In genomic region chr15:34160735-34161134, GRCh38 we compare ENCODE assay signal across 20 cellular contexts. TPM values are rescaled to one million over a fixed set of nuclear protein-coding genes. Genes with fewer than 3 reads are reported as not detected.
DNase-seq lines count a peak whose midpoint lies in the region; ATAC-seq, FAIRE-seq and TF ChIP-seq lines count a peak whose summit lies in the region.
"Had no signal": no experiment of that assay in that cellular context is flagged by ENCODE, and none has a peak within 500 bp of the region (broad histone marks: within the 10 kb centered on the region; RNA-seq: fewer than 3 reads in every experiment).

No MANE protein-coding gene starts in this region.

- no peak for ATAC-seq in HepG2
- ATAC-seq in right lobe of liver: no peak
- ATAC-seq in HG03045 (IDR thresholded peaks at IDR 0.05; ENCODE audit: unreplicated experiment): no peak

- CTCF ChIA-PET in HepG2 (lab: Yijun Ruan, JAX; ENCODE audit: low intra/inter-chr PET ratio, low total read pairs): no interaction called here

- peak; percentile 3 for DNase-seq in HepG2 (ENCODE audit: low spot score)
- no peak for DNase-seq in right lobe of liver
- no peak for DNase-seq in epithelial cell of prostate (ENCODE audit: low read depth, low spot score)
- DNase-seq in neural progenitor cell (ENCODE audit: low spot score): peak; percentile 74
- no peak for DNase-seq in DMS153 treated with DMSO at 0.1 percent for 48 hours (lab: John Stamatoyannopoulos, UW; ENCODE audit: unreplicated experiment)
- DNase-seq in RCC 7860 (ENCODE audit: low spot score): no peak
- DNase-seq in activated T-helper 1 cell treated with anti-CD3 and anti-CD28 coated beads, Interleukin-12 subunit alpha, Interleukin-12 subunit beta, Interleukin-2, Interleukin-4 antibody, amounts not matched to agents 30 ng/mL and 10 ng/mL and 1 ng/mL, durations not matched to agents 14 hours and 24 hours and 36 hours (ENCODE audit: low spot score): no peak
- DNase-seq: AML-193, HCEC 1CT, KBM-7, NCI-H1105, NCI-H2081, NCI-H510A, NCI-H748 treated with DMSO at 0.1 percent for 48 hours, SIG-M5 had no signal

- BruUV-seq in HepG2 (replicated peaks; lab: Mats Ljungman, UMichigan): no TSS peak

- no peak overlapping the region for H2AFZ ChIP-seq in HepG2 (ENCODE audit: low read length)
- no peak overlapping the region for H2AFZ ChIP-seq in neural progenitor cell (replicated peaks)

- H4K20me1 ChIP-seq in HepG2 (ENCODE audit: insufficient read depth, low read length) (no peaks in the 10 kb centered on the region), neural progenitor cell (ENCODE audit: low read depth) (no peaks in the 10 kb centered on the region)

- TF ChIP-seq RAD21 in HepG2 (CRISPR knock-in tag; IDR thresholded peaks at IDR 0.05): no peak

- H3K4me3 ChIP-seq in HepG2 (replicated peaks in 1 of 3; ENCODE audit: insufficient read depth in 1 of 3, low read depth in 2 of 3, low read length in 3 of 3) (no peak overlapping the region), right lobe of liver (no peak overlapping the region), neural progenitor cell (no peak overlapping the region)

- H3K27me3 ChIP-seq in HepG2 (ENCODE audit: control insufficient read depth in 1 of 2, insufficient read depth in 2 of 2, low read length in 2 of 2) (no peaks in the 10 kb centered on the region), right lobe of liver (no peaks in the 10 kb centered on the region), neural progenitor cell (no peaks in the 10 kb centered on the region)

- WGBS in HepG2 (ENCODE audit: low lambda C conversion rate): 98% methylated on average over 5 of the region's 5 CpGs
- 100% methylated on average over 3 of the region's 5 CpGs for WGBS in right lobe of liver (ENCODE audit: insufficient coverage, low coverage, low lambda C conversion rate, missing lambda C conversion rate)

- H3K4me1 Mint-ChIP-seq in neural progenitor cell: no peaks in the 10 kb centered on the region
- H3K4me1 Mint-ChIP-seq in activated T-helper 1 cell treated with anti-CD3 and anti-CD28 coated beads, Interleukin-12 subunit alpha, Interleukin-12 subunit beta, Interleukin-2, Interleukin-4 antibody, amounts not matched to agents 30 ng/mL and 10 ng/mL and 1 ng/mL, durations not matched to agents 14 hours and 24 hours and 36 hours (ENCODE audit: low read depth): no peaks in the 10 kb centered on the region
- H3K4me1 Mint-ChIP-seq: CD14-positive monocyte had no signal

- no peak for TF ChIP-seq POLR2A in HepG2 (IDR thresholded peaks at IDR 0.05; ENCODE audit: insufficient read depth in 1 of 2, low read depth in 2 of 2, low read length in 2 of 2)
- TF ChIP-seq POLR2A in right lobe of liver (IDR thresholded peaks at IDR 0.05): no peak

- peaks cover 32% of the 10 kb centered on the region for H3K9me3 Mint-ChIP-seq in neural progenitor cell
- H3K9me3 Mint-ChIP-seq in activated T-helper 1 cell treated with anti-CD3 and anti-CD28 coated beads, Interleukin-12 subunit alpha, Interleukin-12 subunit beta, Interleukin-2, Interleukin-4 antibody, amounts not matched to agents 30 ng/mL and 10 ng/mL and 1 ng/mL, durations not matched to agents 14 hours and 24 hours and 36 hours: peaks cover 74% of the 10 kb centered on the region

- H3K9me3 ChIP-seq in HepG2 (ENCODE audit: low read length): peaks cover 22% of the 10 kb centered on the region
- peaks cover 0 to 12% (median 5%) of the 10 kb centered on the region in 4 donors for H3K9me3 ChIP-seq in right lobe of liver
- H3K9me3 ChIP-seq in neural progenitor cell (ENCODE audit: low read depth): no peaks in the 10 kb centered on the region

- TF ChIP-seq EP300 in HepG2 (IDR thresholded peaks at IDR 0.05; ENCODE audit: low read depth in 2 of 2, low read length in 2 of 2) (no peak), HepG2 (CRISPR knock-in tag; IDR thresholded peaks at IDR 0.05; ENCODE audit: borderline replicate concordance) (no peak)

- peaks cover 19% of the 10 kb centered on the region for H3F3A ChIP-seq in neural progenitor cell (ENCODE audit: low read depth)

- H3K27ac ChIP-seq in HepG2 (ENCODE audit: extremely low read length, insufficient read depth, low read length) (no peak overlapping the region), right lobe of liver (no peak overlapping the region), epithelial cell of prostate (peak overlapping the region; percentile 57), neural progenitor cell (peak overlapping the region; percentile 18)
- H3K27ac ChIP-seq: 22Rv1, RWPE1 had no signal

- peaks cover 2 to 24% of the 10 kb centered on the region in 2 experiments; a peak in 4 of 5 replicates for H3K36me3 ChIP-seq in HepG2 (replicated peaks in 1 of 2; ENCODE audit: control insufficient read depth in 1 of 2, insufficient read depth in 2 of 2, low read length in 2 of 2)
- H3K36me3 ChIP-seq in right lobe of liver: peaks cover 0 to 8% (median 0%) of the 10 kb centered on the region in 4 donors
- H3K36me3 ChIP-seq in neural progenitor cell: no peaks in the 10 kb centered on the region

- peaks cover 3% of the 10 kb centered on the region for H3K27me3 Mint-ChIP-seq in neural progenitor cell (ENCODE audit: insufficient read depth, low read depth)
- no peaks in the 10 kb centered on the region for H3K27me3 Mint-ChIP-seq in activated T-helper 1 cell treated with anti-CD3 and anti-CD28 coated beads, Interleukin-12 subunit alpha, Interleukin-12 subunit beta, Interleukin-2, Interleukin-4 antibody, amounts not matched to agents 30 ng/mL and 10 ng/mL and 1 ng/mL, durations not matched to agents 14 hours and 24 hours and 36 hours (ENCODE audit: insufficient read depth)

- TF ChIP-seq CTCF in HepG2 (CRISPR knock-in tag; IDR thresholded peaks at IDR 0.05) (no peak), right lobe of liver (IDR thresholded peaks at IDR 0.05) (no peak), neural progenitor cell (IDR thresholded peaks at IDR 0.05) (peak; percentile 61)

- H3K9ac ChIP-seq in HepG2 (ENCODE audit: insufficient read depth, low read depth, low read length) (no peak overlapping the region), neural progenitor cell (no peak overlapping the region)

- H3K4me2 ChIP-seq in HepG2 (ENCODE audit: low read depth, low read length) (no peak overlapping the region), neural progenitor cell (peak overlapping the region; percentile 53)

- POLR2A ChIA-PET in HepG2 (lab: Yijun Ruan, JAX): no interaction called here

- intact Hi-C loops in HepG2 (cut with micrococcal nuclease; ENCODE audit: unreplicated experiment): no loop called here
- intact Hi-C loops in right lobe of liver (cut with DNase I): no loop called here
- intact Hi-C loops in activated T-helper 1 cell treated with anti-CD3 and anti-CD28 coated beads, Interleukin-12 subunit alpha, Interleukin-12 subunit beta, Interleukin-2, Interleukin-4 antibody, amounts not matched to agents 30 ng/mL and 10 ng/mL and 1 ng/mL, durations not matched to agents 14 hours and 24 hours and 36 hours (cut with micrococcal nuclease): no loop called here

- no peak for FAIRE-seq in HepG2 (lab: Jason Lieb, UNC)
- no peak for FAIRE-seq in RCC 7860 (lab: Jason Lieb, UNC)
- FAIRE-seq: G401.6 had no signal

- H3K79me2 ChIP-seq in HepG2 (ENCODE audit: insufficient read depth, low read length) (no peaks in the 10 kb centered on the region), neural progenitor cell (ENCODE audit: low read depth) (peaks cover 36% of the 10 kb centered on the region)

- peaks cover 72% of the 10 kb centered on the region for H3K36me3 Mint-ChIP-seq in neural progenitor cell
- peaks cover 77% of the 10 kb centered on the region for H3K36me3 Mint-ChIP-seq in activated T-helper 1 cell treated with anti-CD3 and anti-CD28 coated beads, Interleukin-12 subunit alpha, Interleukin-12 subunit beta, Interleukin-2, Interleukin-4 antibody, amounts not matched to agents 30 ng/mL and 10 ng/mL and 1 ng/mL, durations not matched to agents 14 hours and 24 hours and 36 hours (ENCODE audit: low read depth)

- H3K4me3 Mint-ChIP-seq in neural progenitor cell: no peak overlapping the region
- H3K4me3 Mint-ChIP-seq in activated T-helper 1 cell treated with anti-CD3 and anti-CD28 coated beads, Interleukin-12 subunit alpha, Interleukin-12 subunit beta, Interleukin-2, Interleukin-4 antibody, amounts not matched to agents 30 ng/mL and 10 ng/mL and 1 ng/mL, durations not matched to agents 14 hours and 24 hours and 36 hours: no peak overlapping the region
- H3K4me3 Mint-ChIP-seq: CD14-positive monocyte had no signal

- H3K4me1 ChIP-seq in HepG2 (ENCODE audit: insufficient read depth, low read length) (peaks cover 20% of the 10 kb centered on the region), right lobe of liver (no peaks in the 10 kb centered on the region), neural progenitor cell (peaks cover 20% of the 10 kb centered on the region)

- in situ Hi-C loops in HepG2 (cut with HindIII; ENCODE audit: extremely low pct_ligation_motif_present, low pct_unique_long_range_greater_than_20kb): no loop called here

- no peak overlapping the region for H3K27ac Mint-ChIP-seq in neural progenitor cell
- H3K27ac Mint-ChIP-seq in activated T-helper 1 cell treated with anti-CD3 and anti-CD28 coated beads, Interleukin-12 subunit alpha, Interleukin-12 subunit beta, Interleukin-2, Interleukin-4 antibody, amounts not matched to agents 30 ng/mL and 10 ng/mL and 1 ng/mL, durations not matched to agents 14 hours and 24 hours and 36 hours: no peak overlapping the region

RNA-seq across cellular contexts. Expression of gene KATNBL1, which starts 49.2 kb away (rescaled TPM):
- 42.8 and 43.9 TPM in 2 replicates for total RNA-seq in HepG2 (2016; rRNA removed; fragmentation: Illumina TruSeq; extraction: Trizol)
- total RNA-seq in HepG2 (2016; cell fraction: cytosol; rRNA removed; fragmentation: Illumina TruSeq; extraction: Trizol; ENCODE audit: low read depth): 38.9 and 47.3 TPM in 2 replicates
- 42.2 and 45.4 TPM in 2 replicates for total RNA-seq in HepG2 (2016; cell fraction: insoluble cytoplasmic fraction; rRNA removed; fragmentation: Illumina TruSeq; extraction: Trizol)
- 79.6 and 87.7 TPM in 2 replicates for total RNA-seq in HepG2 (2016; cell fraction: membrane; rRNA removed; fragmentation: Illumina TruSeq; extraction: Trizol)
- total RNA-seq in HepG2 (2016; cell fraction: nucleus; rRNA removed; fragmentation: Illumina TruSeq; extraction: Trizol): 38.8 and 49.8 TPM in 2 replicates
- polyA plus RNA-seq in HepG2 (2011; rRNA removed): 19.3 and 23.4 TPM in 2 replicates
- polyA plus RNA-seq in HepG2 (2011; cell fraction: cytosol; rRNA removed): 6.5 and 10.0 TPM in 2 replicates
- polyA plus RNA-seq in HepG2 (2011; cell fraction: nucleus; rRNA removed): 13.7 and 23.3 TPM in 2 replicates
- polyA plus RNA-seq in HepG2 (2012): 16.3 and 18.5 TPM in 2 replicates
- polyA plus RNA-seq in HepG2 (2016; cell fraction: cytosol; fragmentation: Illumina TruSeq; extraction: Trizol; ENCODE audit: low read depth): 32.8 and 38.4 TPM in 2 replicates
- 29.4 and 29.9 TPM in 2 replicates for polyA plus RNA-seq in HepG2 (2016; cell fraction: insoluble cytoplasmic fraction; fragmentation: Illumina TruSeq; extraction: Trizol; ENCODE audit: low read depth)
- polyA plus RNA-seq in HepG2 (2016; cell fraction: membrane; fragmentation: Illumina TruSeq; extraction: Trizol; ENCODE audit: low read depth): 43.9 and 45.7 TPM in 2 replicates
- polyA plus RNA-seq in HepG2 (2016; cell fraction: nucleus; fragmentation: Illumina TruSeq; extraction: Trizol; ENCODE audit: insufficient read depth, low read depth): 42.7 and 44.3 TPM in 2 replicates
- polyA minus RNA-seq in HepG2 (2011; rRNA and poly(A)+ RNA removed; ENCODE audit: low replicate concordance): 4.3 and 4.8 TPM in 2 replicates
- 7.1 and 10.1 TPM in 2 replicates for polyA minus RNA-seq in HepG2 (2011; cell fraction: cytosol; rRNA and poly(A)+ RNA removed)
- 57.7 and 69.5 TPM in 2 replicates for polyA minus RNA-seq in HepG2 (2011; cell fraction: nucleus; rRNA and poly(A)+ RNA removed)
- total RNA-seq in right lobe of liver: 10 to 100 TPM; 12.4 to 22.4 (median 17.6) TPM
- 124 and 178 TPM in 2 replicates for total RNA-seq in neural progenitor cell (ENCODE audit: low replicate concordance)
- 37.6 and 42.1 TPM in 2 replicates for total RNA-seq in activated T-helper 1 cell treated with anti-CD3 and anti-CD28 coated beads, Interleukin-12 subunit alpha, Interleukin-12 subunit beta, Interleukin-2, Interleukin-4 antibody, amounts not matched to agents 30 ng/mL and 10 ng/mL and 1 ng/mL, durations not matched to agents 14 hours and 24 hours and 36 hours

RNA-seq across cellular contexts. Expression of gene PGBD4, which starts 58.9 kb away (rescaled TPM):
- total RNA-seq in HepG2 (2016; rRNA removed; fragmentation: Illumina TruSeq; extraction: Trizol): 1.3 and 1.4 TPM in 2 replicates
- total RNA-seq in HepG2 (2016; cell fraction: cytosol; rRNA removed; fragmentation: Illumina TruSeq; extraction: Trizol; ENCODE audit: low read depth): 0.20 and 0.26 TPM in 2 replicates
- total RNA-seq in HepG2 (2016; cell fraction: insoluble cytoplasmic fraction; rRNA removed; fragmentation: Illumina TruSeq; extraction: Trizol): 1.4 and 1.5 TPM in 2 replicates
- 0.62 and 0.71 TPM in 2 replicates for total RNA-seq in HepG2 (2016; cell fraction: membrane; rRNA removed; fragmentation: Illumina TruSeq; extraction: Trizol)
- total RNA-seq in HepG2 (2016; cell fraction: nucleus; rRNA removed; fragmentation: Illumina TruSeq; extraction: Trizol): 2.6 and 2.7 TPM in 2 replicates
- 1.7 TPM in 2 replicates for polyA plus RNA-seq in HepG2 (2011; rRNA removed)
- 0.56 and 0.78 TPM in 2 replicates for polyA plus RNA-seq in HepG2 (2011; cell fraction: cytosol; rRNA removed)
- 1.2 and 2.2 TPM in 2 replicates for polyA plus RNA-seq in HepG2 (2011; cell fraction: nucleus; rRNA removed)
- polyA plus RNA-seq in HepG2 (2012): 0.85 and 1.2 TPM in 2 replicates
- 0.07 and 0.09 TPM in 2 replicates for polyA plus RNA-seq in HepG2 (2016; cell fraction: cytosol; fragmentation: Illumina TruSeq; extraction: Trizol; ENCODE audit: low read depth)
- 0.69 and 0.86 TPM in 2 replicates for polyA plus RNA-seq in HepG2 (2016; cell fraction: insoluble cytoplasmic fraction; fragmentation: Illumina TruSeq; extraction: Trizol; ENCODE audit: low read depth)
- 0.29 and 0.44 TPM in 2 replicates for polyA plus RNA-seq in HepG2 (2016; cell fraction: membrane; fragmentation: Illumina TruSeq; extraction: Trizol; ENCODE audit: low read depth)
- 3.0 and 3.8 TPM in 2 replicates for polyA plus RNA-seq in HepG2 (2016; cell fraction: nucleus; fragmentation: Illumina TruSeq; extraction: Trizol; ENCODE audit: insufficient read depth, low read depth)
- 0.82 and 2.4 TPM in 2 replicates for polyA minus RNA-seq in HepG2 (2011; rRNA and poly(A)+ RNA removed; ENCODE audit: low replicate concordance)
- polyA minus RNA-seq in HepG2 (2011; cell fraction: cytosol; rRNA and poly(A)+ RNA removed): 0.49 and 0.62 TPM in 2 replicates
- polyA minus RNA-seq in HepG2 (2011; cell fraction: nucleus; rRNA and poly(A)+ RNA removed): 3.9 and 5.2 TPM in 2 replicates
- under 1 TPM; 0.56 to 0.98 (median 0.83) TPM for total RNA-seq in right lobe of liver
- total RNA-seq in neural progenitor cell (ENCODE audit: low replicate concordance): 0.93 and 1.7 TPM in 2 replicates
- total RNA-seq in activated T-helper 1 cell treated with anti-CD3 and anti-CD28 coated beads, Interleukin-12 subunit alpha, Interleukin-12 subunit beta, Interleukin-2, Interleukin-4 antibody, amounts not matched to agents 30 ng/mL and 10 ng/mL and 1 ng/mL, durations not matched to agents 14 hours and 24 hours and 36 hours: 3.9 TPM in 2 replicates

RNA-seq across cellular contexts. Expression of gene EMC7, which starts 59.1 kb away (rescaled TPM):
- total RNA-seq in HepG2 (2016; rRNA removed; fragmentation: Illumina TruSeq; extraction: Trizol) (29.3 and 46.8 TPM in 2 replicates), right lobe of liver (10 to 100 TPM; 30.4 to 49.4 (median 41.6) TPM), neural progenitor cell (ENCODE audit: low replicate concordance) (18.6 and 25.6 TPM in 2 replicates)
- total RNA-seq in HepG2 (2016; cell fraction: cytosol; rRNA removed; fragmentation: Illumina TruSeq; extraction: Trizol; ENCODE audit: low read depth): 8.5 and 12.1 TPM in 2 replicates
- total RNA-seq in HepG2 (2016; cell fraction: insoluble cytoplasmic fraction; rRNA removed; fragmentation: Illumina TruSeq; extraction: Trizol): 28.3 and 50.5 TPM in 2 replicates
- 14.4 and 17.9 TPM in 2 replicates for total RNA-seq in HepG2 (2016; cell fraction: membrane; rRNA removed; fragmentation: Illumina TruSeq; extraction: Trizol)
- 44.7 and 53.5 TPM in 2 replicates for total RNA-seq in HepG2 (2016; cell fraction: nucleus; rRNA removed; fragmentation: Illumina TruSeq; extraction: Trizol)
- polyA plus RNA-seq in HepG2 (2011; rRNA removed): 97.7 and 113 TPM in 2 replicates
- polyA plus RNA-seq in HepG2 (2011; cell fraction: cytosol; rRNA removed): 45.6 and 79.3 TPM in 2 replicates
- 21.2 and 28.7 TPM in 2 replicates for polyA plus RNA-seq in HepG2 (2011; cell fraction: nucleus; rRNA removed)
- 95.9 and 114 TPM in 2 replicates for polyA plus RNA-seq in HepG2 (2012)
- polyA plus RNA-seq in HepG2 (2016; cell fraction: cytosol; fragmentation: Illumina TruSeq; extraction: Trizol; ENCODE audit: low read depth): 18.6 and 20.7 TPM in 2 replicates
- polyA plus RNA-seq in HepG2 (2016; cell fraction: insoluble cytoplasmic fraction; fragmentation: Illumina TruSeq; extraction: Trizol; ENCODE audit: low read depth): 53.3 and 55.1 TPM in 2 replicates
- polyA plus RNA-seq in HepG2 (2016; cell fraction: membrane; fragmentation: Illumina TruSeq; extraction: Trizol; ENCODE audit: low read depth): 20.8 and 21.4 TPM in 2 replicates
- 131 and 150 TPM in 2 replicates for polyA plus RNA-seq in HepG2 (2016; cell fraction: nucleus; fragmentation: Illumina TruSeq; extraction: Trizol; ENCODE audit: insufficient read depth, low read depth)
- polyA minus RNA-seq in HepG2 (2011; rRNA and poly(A)+ RNA removed; ENCODE audit: low replicate concordance): 11.7 and 31.8 TPM in 2 replicates
- polyA minus RNA-seq in HepG2 (2011; cell fraction: cytosol; rRNA and poly(A)+ RNA removed): 14.9 and 16.0 TPM in 2 replicates
- polyA minus RNA-seq in HepG2 (2011; cell fraction: nucleus; rRNA and poly(A)+ RNA removed): 11.6 and 16.4 TPM in 2 replicates
- total RNA-seq in activated T-helper 1 cell treated with anti-CD3 and anti-CD28 coated beads, Interleukin-12 subunit alpha, Interleukin-12 subunit beta, Interleukin-2, Interleukin-4 antibody, amounts not matched to agents 30 ng/mL and 10 ng/mL and 1 ng/mL, durations not matched to agents 14 hours and 24 hours and 36 hours: 77.1 and 81.3 TPM in 2 replicates

Comparison
In these comparisons a context has a peak if more than half of its experiments do, and no peak if none do; other contexts are left out.
1. DNase-seq: peak in HepG2 (single experiment) and neural progenitor cell (single experiment); none in right lobe of liver (0 of 3), epithelial cell of prostate (single experiment), DMS153 treated with DMSO at 0.1 percent for 48 hours (single experiment), RCC 7860 (single experiment) and activated T-helper 1 cell treated with anti-CD3 and anti-CD28 coated beads, Interleukin-12 subunit alpha, Interleukin-12 subunit beta, Interleukin-2, Interleukin-4 antibody, amounts not matched to agents 30 ng/mL and 10 ng/mL and 1 ng/mL, durations not matched to agents 14 hours and 24 hours and 36 hours (single experiment).
2. H3K27ac ChIP-seq: peak in epithelial cell of prostate (single experiment) and neural progenitor cell (single experiment); none in HepG2 (single experiment) and right lobe of liver (0 of 3).